Comparison of ENCODE assay signal across 1 cellular context in genomic region chr13:19862511-19863313, GRCh38.
A peak's percentile ranks its signal among the peaks of the same experiment; 100 is the strongest.
TF ChIP-seq lines count a peak whose summit lies in the region.

No MANE protein-coding gene starts in this region.

TF ChIP-seq in HepG2, 621 proteins besides CTCF, POLR2A, EP300 and RAD21 (continued from another document and continues in another):
- no peak for TF ChIP-seq RFX5 (IDR thresholded peaks at IDR 0.05; ENCODE audit: low read depth, low read length)
- TF ChIP-seq TRAFD1 (CRISPR knock-in tag; IDR thresholded peaks at IDR 0.05; ENCODE audit: borderline replicate concordance), result no peak
- no peak for TF ChIP-seq ZNF33B (CRISPR knock-in tag; IDR thresholded peaks at IDR 0.05)
- TF ChIP-seq, protein P1, sequence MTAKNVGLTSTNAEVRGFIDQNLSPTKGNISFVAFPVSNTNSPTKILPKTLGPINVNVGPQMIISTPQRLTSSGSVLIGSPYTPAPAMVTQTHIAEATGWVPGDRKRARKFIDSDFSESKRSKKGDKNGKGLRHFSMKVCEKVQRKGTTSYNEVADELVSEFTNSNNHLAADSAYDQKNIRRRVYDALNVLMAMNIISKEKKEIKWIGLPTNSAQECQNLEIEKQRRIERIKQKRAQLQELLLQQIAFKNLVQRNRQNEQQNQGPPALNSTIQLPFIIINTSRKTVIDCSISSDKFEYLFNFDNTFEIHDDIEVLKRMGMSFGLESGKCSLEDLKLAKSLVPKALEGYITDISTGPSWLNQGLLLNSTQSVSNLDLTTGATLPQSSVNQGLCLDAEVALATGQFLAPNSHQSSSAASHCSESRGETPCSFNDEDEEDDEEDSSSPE (CRISPR knock-in tag; IDR thresholded peaks at IDR 0.05), result no peak
- TF ChIP-seq SIX4 (CRISPR knock-in tag; IDR thresholded peaks at IDR 0.05), result no peak
- no peak for TF ChIP-seq ZBTB21 (CRISPR knock-in tag; IDR thresholded peaks at IDR 0.05)
- no peak for TF ChIP-seq SMAD3 (CRISPR knock-in tag; IDR thresholded peaks at IDR 0.05)
- TF ChIP-seq HOXA7 (CRISPR knock-in tag; IDR thresholded peaks at IDR 0.05), result no peak
- no peak for TF ChIP-seq ZUFSP (CRISPR knock-in tag; IDR thresholded peaks at IDR 0.05; ENCODE audit: borderline replicate concordance)
- TF ChIP-seq CREB1 (IDR thresholded peaks at IDR 0.05), result no peak
- no peak for TF ChIP-seq CREB1 (CRISPR knock-in tag; IDR thresholded peaks at IDR 0.05)
- TF ChIP-seq RARG (CRISPR knock-in tag; IDR thresholded peaks at IDR 0.05; ENCODE audit: low read depth), result no peak
- TF ChIP-seq EED (CRISPR knock-in tag; IDR thresholded peaks at IDR 0.05), result no peak
- TF ChIP-seq, protein P2, sequence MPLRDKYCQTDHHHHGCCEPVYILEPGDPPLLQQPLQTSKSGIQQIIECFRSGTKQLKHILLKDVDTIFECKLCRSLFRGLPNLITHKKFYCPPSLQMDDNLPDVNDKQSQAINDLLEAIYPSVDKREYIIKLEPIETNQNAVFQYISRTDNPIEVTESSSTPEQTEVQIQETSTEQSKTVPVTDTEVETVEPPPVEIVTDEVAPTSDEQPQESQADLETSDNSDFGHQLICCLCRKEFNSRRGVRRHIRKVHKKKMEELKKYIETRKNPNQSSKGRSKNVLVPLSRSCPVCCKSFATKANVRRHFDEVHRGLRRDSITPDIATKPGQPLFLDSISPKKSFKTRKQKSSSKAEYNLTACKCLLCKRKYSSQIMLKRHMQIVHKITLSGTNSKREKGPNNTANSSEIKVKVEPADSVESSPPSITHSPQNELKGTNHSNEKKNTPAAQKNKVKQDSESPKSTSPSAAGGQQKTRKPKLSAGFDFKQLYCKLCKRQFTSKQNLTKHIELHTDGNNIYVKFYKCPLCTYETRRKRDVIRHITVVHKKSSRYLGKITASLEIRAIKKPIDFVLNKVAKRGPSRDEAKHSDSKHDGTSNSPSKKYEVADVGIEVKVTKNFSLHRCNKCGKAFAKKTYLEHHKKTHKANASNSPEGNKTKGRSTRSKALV (CRISPR knock-in tag; IDR thresholded peaks at IDR 0.05), result no peak
- TF ChIP-seq, protein P3, sequence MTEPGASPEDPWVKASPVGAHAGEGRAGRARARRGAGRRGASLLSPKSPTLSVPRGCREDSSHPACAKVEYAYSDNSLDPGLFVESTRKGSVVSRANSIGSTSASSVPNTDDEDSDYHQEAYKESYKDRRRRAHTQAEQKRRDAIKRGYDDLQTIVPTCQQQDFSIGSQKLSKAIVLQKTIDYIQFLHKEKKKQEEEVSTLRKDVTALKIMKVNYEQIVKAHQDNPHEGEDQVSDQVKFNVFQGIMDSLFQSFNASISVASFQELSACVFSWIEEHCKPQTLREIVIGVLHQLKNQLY (CRISPR knock-in tag; IDR thresholded peaks at IDR 0.05), result no peak
- TF ChIP-seq KIAA2018 (CRISPR knock-in tag; IDR thresholded peaks at IDR 0.05; ENCODE audit: borderline replicate concordance), result no peak
- no peak for TF ChIP-seq JUNB (CRISPR knock-in tag; IDR thresholded peaks at IDR 0.05; ENCODE audit: borderline replicate concordance)
- TF ChIP-seq ZNF850 (CRISPR knock-in tag; conservative IDR thresholded peaks at IDR 0.05), result no peak
- 0 out of 2 replicates have a peak, but pooled peaks have one; percentile 70 for TF ChIP-seq SNAI1 (CRISPR knock-in tag; IDR thresholded peaks at IDR 0.05; ENCODE audit: borderline replicate concordance)
- TF ChIP-seq ZNF274 (CRISPR knock-in tag; IDR thresholded peaks at IDR 0.05), result no peak
- no peak for TF ChIP-seq U2AF2 (IDR thresholded peaks at IDR 0.05; ENCODE audit: low read depth, low read length)
- TF ChIP-seq KDM5A (IDR thresholded peaks at IDR 0.05; ENCODE audit: borderline replicate concordance, low read length), result no peak
- no peak for TF ChIP-seq REXO4 (CRISPR knock-in tag; IDR thresholded peaks at IDR 0.05; ENCODE audit: borderline replicate concordance)
- TF ChIP-seq ZMAT3 (CRISPR knock-in tag; conservative IDR thresholded peaks at IDR 0.05), result no peak
- no peak for TF ChIP-seq ZNF251 (CRISPR knock-in tag; IDR thresholded peaks at IDR 0.05)
- no peak for TF ChIP-seq MAFF (IDR thresholded peaks at IDR 0.05; ENCODE audit: low read depth, low read length)
- TF ChIP-seq ZBTB37 (CRISPR knock-in tag; IDR thresholded peaks at IDR 0.05), result no peak
- no peak for TF ChIP-seq PRDM15 (CRISPR knock-in tag; IDR thresholded peaks at IDR 0.05)
- TF ChIP-seq ZNF12 (CRISPR knock-in tag; IDR thresholded peaks at IDR 0.05), result no peak
- TF ChIP-seq ZNF136 (CRISPR knock-in tag; IDR thresholded peaks at IDR 0.05; ENCODE audit: low read depth), result no peak
- no peak for TF ChIP-seq POGZ (CRISPR knock-in tag; IDR thresholded peaks at IDR 0.05)
- TF ChIP-seq ETV5 (CRISPR knock-in tag; IDR thresholded peaks at IDR 0.05; ENCODE audit: borderline replicate concordance), result no peak
